22 cellular contexts compared by ENCODE assay signal in genomic region chr5:171710451-171711024, GRCh38.
"Had no signal": no experiment of that assay in that cellular context is flagged by ENCODE, and none has a peak within 500 bp of the region (broad histone marks: within the 10 kb centered on the region; RNA-seq: fewer than 3 reads in every experiment).

No MANE protein-coding gene starts in this region.

- H3K36me3 ChIP-seq: thyroid gland had no signal

- H3K4me3 Mint-ChIP-seq: activated naive CD8-positive, alpha-beta T cell treated with anti-CD3 and anti-CD28 coated beads, Interleukin-2, amount 10 ng/mL, durations not matched to agents 7 days and 5 days; activated T-helper 1 cell treated with anti-CD3 and anti-CD28 coated beads, Interleukin-12 subunit alpha, Interleukin-12 subunit beta, Interleukin-2, Interleukin-4 antibody, amounts not matched to agents 30 ng/mL and 10 ng/mL and 1 ng/mL, durations not matched to agents 14 hours and 24 hours and 36 hours; mesothelial cell of epicardium; natural killer cell treated with Interleukin-12 subunit alpha and Interleukin-12 subunit beta and Interleukin-15 and Interleukin-18, amount 100 ng/mL, for 72 hours had no signal

- H3K27ac ChIP-seq: dorsolateral prefrontal cortex, thyroid gland had no signal

- H3K27me3 ChIP-seq: dorsolateral prefrontal cortex, thyroid gland had no signal

- H3K4me1 Mint-ChIP-seq: activated naive CD8-positive, alpha-beta T cell treated with anti-CD3 and anti-CD28 coated beads, Interleukin-2, amount 10 ng/mL, durations not matched to agents 7 days and 5 days; mesothelial cell of epicardium had no signal

- H3K9me3 Mint-ChIP-seq: activated naive CD8-positive, alpha-beta T cell treated with anti-CD3 and anti-CD28 coated beads, Interleukin-2, amount 10 ng/mL, durations not matched to agents 7 days and 5 days; activated T-helper 1 cell treated with anti-CD3 and anti-CD28 coated beads, Interleukin-12 subunit alpha, Interleukin-12 subunit beta, Interleukin-2, Interleukin-4 antibody, amounts not matched to agents 30 ng/mL and 10 ng/mL and 1 ng/mL, durations not matched to agents 14 hours and 24 hours and 36 hours; natural killer cell treated with Interleukin-12 subunit alpha and Interleukin-12 subunit beta and Interleukin-15 and Interleukin-18, amount 100 ng/mL, for 72 hours had no signal

- H3K27ac Mint-ChIP-seq: activated naive CD8-positive, alpha-beta T cell treated with anti-CD3 and anti-CD28 coated beads, Interleukin-2, amount 10 ng/mL, durations not matched to agents 7 days and 5 days; activated T-helper 1 cell treated with anti-CD3 and anti-CD28 coated beads, Interleukin-12 subunit alpha, Interleukin-12 subunit beta, Interleukin-2, Interleukin-4 antibody, amounts not matched to agents 30 ng/mL and 10 ng/mL and 1 ng/mL, durations not matched to agents 14 hours and 24 hours and 36 hours; mesothelial cell of epicardium; natural killer cell treated with Interleukin-12 subunit alpha and Interleukin-12 subunit beta and Interleukin-15 and Interleukin-18, amount 100 ng/mL, for 72 hours had no signal

- H3K4me3 ChIP-seq: dorsolateral prefrontal cortex, thyroid gland had no signal

- FAIRE-seq: endometrium, urothelium cell line had no signal

- DNase-seq: activated CD4-positive, alpha-beta T cell treated with anti-CD3 and anti-CD28 coated beads for 1 hour; activated CD4-positive, alpha-beta T cell treated with anti-CD3 and anti-CD28 coated beads, Interleukin-2, amount 50 U/mL, for 4 hours; activated naive CD8-positive, alpha-beta T cell treated with anti-CD3 and anti-CD28 coated beads, Interleukin-2, amount 10 ng/mL, durations not matched to agents 7 days and 5 days; amygdala; caudate nucleus; dorsolateral prefrontal cortex; erythroblast; nucleus accumbens; posterior cingulate gyrus; retina; stimulated activated CD4-positive, alpha-beta T cell treated with anti-CD3 and anti-CD28 coated beads, Interleukin-12 subunit alpha, Interleukin-12 subunit beta, amount 100 ng/mL, for 4 hours; stimulated activated CD4-positive, alpha-beta T cell treated with anti-CD3 and anti-CD28 coated beads, Interleukin-1b, Interleukin-23, amount 100 ng/mL, for 48 hours; stimulated activated CD8-positive, alpha-beta memory T cell treated with anti-CD3 and anti-CD28 coated beads, Interleukin-4, amount 100 ng/mL, for 48 hours; stimulated activated naive CD4-positive, alpha-beta T cell; T-helper 1 cell; T1000; thyroid gland had no signal

- H3K9me3 ChIP-seq: thyroid gland had no signal

- ATAC-seq: natural killer cell treated with Interleukin-12 subunit alpha and Interleukin-12 subunit beta and Interleukin-15 and Interleukin-18, amount 100 ng/mL, for 72 hours had no signal

- H3K36me3 Mint-ChIP-seq: activated naive CD8-positive, alpha-beta T cell treated with anti-CD3 and anti-CD28 coated beads, Interleukin-2, amount 10 ng/mL, durations not matched to agents 7 days and 5 days; mesothelial cell of epicardium; natural killer cell treated with Interleukin-12 subunit alpha and Interleukin-12 subunit beta and Interleukin-15 and Interleukin-18, amount 100 ng/mL, for 72 hours had no signal
